Comparison of ENCODE assay signal across 17 cellular contexts in genomic region chr3:69775751-69776150, GRCh38. TPM values are rescaled to one million over a fixed set of nuclear protein-coding genes. Genes with fewer than 3 reads are reported as not detected.
DNase-seq lines count a peak whose midpoint lies in the region; TF ChIP-seq lines count a peak whose summit lies in the region.
"Had no signal": no experiment of that assay in that cellular context is flagged by ENCODE, and none has a peak within 500 bp of the region (broad histone marks: within the 10 kb centered on the region; RNA-seq: fewer than 3 reads in every experiment).

No MANE protein-coding gene starts in this region.

- H3K4me1 ChIP-seq in hepatocyte (ENCODE audit: insufficient read depth), result no peaks in the 10 kb centered on the region
- H3K4me1 ChIP-seq: BE2C, BLaER1 had no signal

- no peaks in the 10 kb centered on the region for H3K79me2 ChIP-seq in hepatocyte

- no peak for TF ChIP-seq CTCF in hepatocyte (IDR thresholded peaks at IDR 0.05; ENCODE audit: poor library complexity)

- H3K4me2 ChIP-seq in hepatocyte, result no peak overlapping the region
- H3K4me2 ChIP-seq: BLaER1 had no signal

- in situ Hi-C loops in SK-MEL-5 (cut with HindIII; ENCODE audit: low pct_unique_long_range_greater_than_20kb, low sequenced_read_pairs), result no loop called here

- no peak overlapping the region for H3K27ac ChIP-seq in hepatocyte
- H3K27ac ChIP-seq: BLaER1 had no signal

- H3K27me3 ChIP-seq in hepatocyte, result no peaks in the 10 kb centered on the region
- H3K27me3 ChIP-seq: BE2C, BLaER1 had no signal

- H4K20me1 ChIP-seq in hepatocyte (ENCODE audit: insufficient read depth, poor library complexity, severe bottlenecking), result no peaks in the 10 kb centered on the region
- H4K20me1 ChIP-seq: BLaER1 had no signal

- H3K9me3 ChIP-seq in hepatocyte (ENCODE audit: low read depth), result no peaks in the 10 kb centered on the region
- H3K9me3 ChIP-seq: BE2C, BLaER1, Caco-2 had no signal

- no peak overlapping the region for H3K4me3 ChIP-seq in hepatocyte
- H3K4me3 ChIP-seq: BLaER1 had no signal

- H3K9me2 ChIP-seq in hepatocyte (replicated peaks; ENCODE audit: insufficient read depth), result no peaks in the 10 kb centered on the region

- no peak overlapping the region for H2AFZ ChIP-seq in hepatocyte

- H3K36me3 ChIP-seq in hepatocyte (replicated peaks; ENCODE audit: insufficient read depth, low read depth), result no peaks in the 10 kb centered on the region
- H3K36me3 ChIP-seq: BE2C, BLaER1 had no signal

- 91% methylated on average over 3 of the region's 3 CpGs for WGBS in hepatocyte (ENCODE audit: low lambda C conversion rate, missing lambda C conversion rate)

- DNase-seq in M059J (ENCODE audit: low read depth), result peak; percentile 45
- peak; percentile 89 for DNase-seq in SK-MEL-5 (ENCODE audit: low read depth, low spot score)
- no peak for DNase-seq in stimulated activated CD4-positive, alpha-beta T cell treated with anti-CD3 and anti-CD28 coated beads, Interleukin-1b, Interleukin-23, amount 100 ng/mL, for 48 hours
- no peak for DNase-seq in hepatocyte (ENCODE audit: low spot score)
- DNase-seq in SIG-M5 (lab: John Stamatoyannopoulos, UW), result no peak
- DNase-seq: 8988T; ACHN; BE2C; C1 segment of cervical spinal cord; Caco-2; Calu3; CD4-positive, alpha-beta memory T cell; CD4-positive, CD25-positive, alpha-beta regulatory T cell; CD8-positive, alpha-beta memory T cell; DMS79 treated with DMSO at 0.1 percent for 48 hours; GF-D8 had no signal

RNA-seq across cellular contexts. Expression of gene MITF, which starts 36.5 kb away (rescaled TPM):
- total RNA-seq in M059J (2014; rRNA removed; shearing (Covaris generic)), result 6.3 and 11.7 TPM in 2 replicates
- total RNA-seq in SK-MEL-5 (2014; rRNA removed; shearing (Covaris generic)), result 768 and 819 TPM in 2 replicates
- 248 and 324 TPM in 2 replicates for polyA plus RNA-seq in SK-MEL-5 (2015; cell fraction: cytosol; rRNA removed)
- 389 and 448 TPM in 2 replicates for polyA plus RNA-seq in SK-MEL-5 (2015; cell fraction: nucleus; rRNA removed)
- total RNA-seq in hepatocyte, result 7.1 and 7.7 TPM in 2 replicates
- polyA plus RNA-seq in hepatocyte, result 14.2 and 14.5 TPM in 2 replicates
- polyA plus RNA-seq: CD4-positive, alpha-beta memory T cell; CD4-positive, CD25-positive, alpha-beta regulatory T cell; CD8-positive, alpha-beta memory T cell had no signal

Comparison
In these comparisons a context has a peak if more than half of its experiments do, and no peak if none do; other contexts are left out.
1. DNase-seq: peak in M059J (single experiment) and SK-MEL-5 (single experiment); none in stimulated activated CD4-positive, alpha-beta T cell treated with anti-CD3 and anti-CD28 coated beads, Interleukin-1b, Interleukin-23, amount 100 ng/mL, for 48 hours (single experiment), hepatocyte (single experiment) and SIG-M5 (single experiment).
2. RNA of gene MITF, which starts 36.5 kb away (total RNA-seq): 768 to 819 TPM in SK-MEL-5; 6.3 to 11.7 TPM in M059J and 7.1 to 7.7 TPM in hepatocyte; every median in the first group is over 10 times any median in the second.